ENCODE assay signal across 8 cellular contexts in genomic region chr17:82518826-82519810, GRCh38. TPM values are rescaled to one million over a fixed set of nuclear protein-coding genes. Genes with fewer than 3 reads are reported as not detected.
DNase-seq lines count a peak whose midpoint lies in the region; ATAC-seq lines count a peak whose summit lies in the region.

Gene FOXK2 (plus strand): TSS chr17:82519732. CDS start chr17:82519889, 157 bp downstream.

- H3K9me3 ChIP-seq in BLaER1 = 0 out of 2 replicates have a peak, but pooled peaks cover 2% of the 10 kb centered on the region

- DNase-seq in GM19240 (ENCODE audit: insufficient read length, low spot score) = peak; percentile 99
- peak; percentile 98 for DNase-seq in NCI-H774 (lab: John Stamatoyannopoulos, UW)
- DNase-seq in activated CD4-positive, alpha-beta T cell treated with anti-CD3 and anti-CD28 coated beads, Interleukin-2, amount 50 U/mL, for 24 hours (ENCODE audit: low read depth in 1 of 2, low spot score in 1 of 2) = peak; percentile 85 to 86
- DNase-seq in dedifferentiated amniotic fluid mesenchymal stem cell (ENCODE audit: extremely low spot score) = peak; percentile 90
- DNase-seq in left lobe of liver (ENCODE audit: low spot score) = peak; percentile 96
- peak; percentile 94 for DNase-seq in stimulated activated CD4-positive, alpha-beta T cell treated with anti-CD3 and anti-CD28 coated beads, Interleukin-1b, Interleukin-23, amount 100 ng/mL, for 48 hours

- ATAC-seq in HG03457 (IDR thresholded peaks at IDR 0.05; ENCODE audit: unreplicated experiment) (peak; percentile 85), left lobe of liver (peak; percentile 94)

- peak within 1 kb of the TSS; percentile 91 for H3K9ac ChIP-seq in BLaER1

- peak within 1 kb of the TSS; percentile 79 for H3K4me2 ChIP-seq in BLaER1

- peaks cover 41% of the 10 kb centered on the region for H4K20me1 ChIP-seq in BLaER1

- peak within 1 kb of the TSS; percentile 94 for H3K27ac ChIP-seq in BLaER1

- peak within 1 kb of the TSS; percentile 87 for H3K4me3 ChIP-seq in BLaER1

- peaks cover 37% of the 10 kb centered on the region for H3K4me1 ChIP-seq in BLaER1

- H3K27me3 ChIP-seq in BLaER1 = no peaks in the 10 kb centered on the region

- H3K36me3 ChIP-seq in BLaER1 = peaks cover 10% of the 10 kb centered on the region; the same call in 1 of the 2 replicates

RNA-seq across cellular contexts. Expression of gene FOXK2, which starts in this region (rescaled TPM):
- 16.2 TPM for total RNA-seq in left lobe of liver

Comparison
In these comparisons a context has a peak if more than half of its experiments do, and no peak if none do; other contexts are left out.
1. Peak in every context shown above with its lines: DNase-seq, ATAC-seq, H3K4me3 ChIP-seq and H3K27ac ChIP-seq.